In the genomic region with DNA sequence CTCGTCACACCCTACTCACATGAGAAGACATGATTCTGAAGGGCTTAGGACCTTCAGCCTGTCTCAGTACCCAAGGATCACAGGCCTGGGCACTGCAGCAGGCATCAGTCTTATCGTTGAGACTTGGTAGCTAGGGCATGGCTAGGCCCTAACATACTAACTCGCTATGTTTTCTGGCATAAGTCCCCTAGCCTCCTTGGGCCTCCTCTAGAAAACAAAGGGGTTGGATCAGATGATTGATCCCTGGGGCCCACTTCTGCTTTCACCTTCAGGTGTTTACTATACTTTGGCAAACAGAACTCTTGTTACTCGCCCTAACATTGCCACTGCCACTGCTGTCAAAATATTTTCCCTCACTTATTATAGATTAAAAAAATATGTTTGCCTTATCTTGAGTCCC, we compare ENCODE assay signal across 17 cellular contexts.
DNase-seq lines count a peak whose midpoint lies in the region; TF ChIP-seq lines count a peak whose summit lies in the region.
"Had no signal": no experiment of that assay in that cellular context is flagged by ENCODE, and none has a peak within 500 bp of the region (broad histone marks: within the 10 kb centered on the region; RNA-seq: fewer than 3 reads in every experiment).

No MANE protein-coding gene starts in this region.

- no peak overlapping the region for H3K27ac ChIP-seq in OCI-LY3 (ENCODE audit: low read length)
- H3K27ac ChIP-seq: C4-2B, KMS-11 had no signal

- H3K4me1 ChIP-seq in OCI-LY3 (ENCODE audit: low read length), result peaks cover 39% of the 10 kb centered on the region

- TF ChIP-seq CTCF in OCI-LY3 (IDR thresholded peaks at IDR 0.05; ENCODE audit: low read depth, low read length), result no peak

- H3K9ac ChIP-seq in OCI-LY3 (ENCODE audit: low read length), result no peak overlapping the region
- H3K9ac ChIP-seq: KMS-11 had no signal

- H3K79me2 ChIP-seq in OCI-LY3 (ENCODE audit: low read length), result no peaks in the 10 kb centered on the region

- in situ Hi-C loops in KBM-7 (cut with MboI; ENCODE audit: low pct_unique_long_range_greater_than_20kb, low sequenced_read_pairs), result no loop called here

- no peaks in the 10 kb centered on the region for H3K27me3 ChIP-seq in OCI-LY3 (ENCODE audit: low read depth, low read length)

- H2AFZ ChIP-seq in OCI-LY3 (ENCODE audit: low read depth, low read length), result 0 out of 2 replicates have a peak overlapping the region, but pooled peaks have one; percentile 10

- H4K20me1 ChIP-seq in OCI-LY3 (ENCODE audit: insufficient read depth, low read length), result no peaks in the 10 kb centered on the region

- no peaks in the 10 kb centered on the region for H3K9me3 ChIP-seq in OCI-LY3 (ENCODE audit: insufficient read depth, low read length)

- no peak overlapping the region for H3K4me3 ChIP-seq in OCI-LY3 (ENCODE audit: low read length)

- H3K4me2 ChIP-seq in OCI-LY3 (ENCODE audit: low read length), result peak overlapping the region; percentile 31
- H3K4me2 ChIP-seq: KMS-11 had no signal

- H3K36me3 ChIP-seq in OCI-LY3 (replicated peaks; ENCODE audit: low read depth, low read length), result no peaks in the 10 kb centered on the region

- peak; percentile 53 for DNase-seq in DMS79 (lab: John Stamatoyannopoulos, UW)
- peak; percentile 73 for DNase-seq in DMS79 treated with DMSO at 0.1 percent for 48 hours (lab: John Stamatoyannopoulos, UW)
- peak; percentile 24 for DNase-seq in NCI-H1092 treated with DMSO at 0.1 percent for 48 hours (lab: John Stamatoyannopoulos, UW)
- no peak for DNase-seq in NCI-H1930 (lab: John Stamatoyannopoulos, UW)
- DNase-seq in KBM-7, result no peak
- no peak for DNase-seq in NCI-H128 (lab: John Stamatoyannopoulos, UW; ENCODE audit: unreplicated experiment)
- DNase-seq: ACHN, AML-193, GDM1, GOT3, MV-4-11, NCI-H1436, NCI-H2029 treated with DMSO at 0.1 percent for 48 hours, NCI-H82 had no signal

Comparison
In these comparisons a context has a peak if more than half of its experiments do, and no peak if none do; other contexts are left out.
1. DNase-seq: peak in DMS79 (single experiment), DMS79 treated with DMSO at 0.1 percent for 48 hours (single experiment) and NCI-H1092 treated with DMSO at 0.1 percent for 48 hours (single experiment); none in NCI-H1930 (0 of 2), KBM-7 (single experiment) and NCI-H128 (single experiment).